Comparison of ENCODE assay signal across 8 cellular contexts in genomic region chr17:18966831-18967624, GRCh38. TPM values are rescaled to one million over a fixed set of nuclear protein-coding genes. Genes with fewer than 3 reads are reported as not detected.
DNase-seq lines count a peak whose midpoint lies in the region; ATAC-seq and TF ChIP-seq lines count a peak whose summit lies in the region.

No MANE protein-coding gene starts in this region.

- no peak overlapping the region for H3K4me2 ChIP-seq in mesendoderm (ENCODE audit: low read length)

- peak overlapping the region; percentile 17 for H3K27ac ChIP-seq in mesendoderm (ENCODE audit: low read depth, low read length)

- no peak overlapping the region for H3K56ac ChIP-seq in mesendoderm (ENCODE audit: low read length)

- no CpG with 5 or more reads among the region's 19 CpGs for WGBS in mesendoderm (ENCODE audit: extremely low coverage, insufficient coverage, low lambda C conversion rate)

- H3K36me3 ChIP-seq in mesendoderm (ENCODE audit: control insufficient read depth, insufficient read depth, low read length) = peaks cover 3% of the 10 kb centered on the region
- H3K36me3 ChIP-seq in BE2C = no peaks in the 10 kb centered on the region

- no peak overlapping the region for H2BK120ac ChIP-seq in mesendoderm (ENCODE audit: low read depth, low read length)

- peak; percentile 80 for DNase-seq in DMS 273 treated with DMSO at 0.1 percent for 48 hours (lab: John Stamatoyannopoulos, UW)
- DNase-seq in NCI-H1105 treated with DMSO at 0.1 percent for 48 hours (lab: John Stamatoyannopoulos, UW) = peak; percentile 35
- peak; percentile 78 for DNase-seq in ecto neural progenitor cell (ENCODE audit: low spot score)
- peak; percentile 37 for DNase-seq in mesendoderm
- DNase-seq in BE2C = no peak
- no peak for DNase-seq in stimulated activated CD4-positive, alpha-beta T cell treated with anti-CD3 and anti-CD28 coated beads, Interleukin-4, amount 100 ng/mL, for 24 hours

- H3K23ac ChIP-seq in mesendoderm (ENCODE audit: low read length) = no peak overlapping the region

- H3K79me1 ChIP-seq in mesendoderm (ENCODE audit: low read length) = no peaks in the 10 kb centered on the region

- no peak overlapping the region for H2BK5ac ChIP-seq in mesendoderm (ENCODE audit: low read length)

- H3K9me3 ChIP-seq in BE2C = no peaks in the 10 kb centered on the region

- no peak for ATAC-seq in GM18520 (IDR thresholded peaks at IDR 0.05; ENCODE audit: unreplicated experiment)
- ATAC-seq in HG02970 (IDR thresholded peaks at IDR 0.05; ENCODE audit: low FRiP score, unreplicated experiment) = no peak

- no peak overlapping the region for H4K8ac ChIP-seq in mesendoderm (ENCODE audit: low read depth, low read length)

- H3K9ac ChIP-seq in mesendoderm (ENCODE audit: low read length) = no peak overlapping the region

- no peak overlapping the region for H3K18ac ChIP-seq in mesendoderm (ENCODE audit: low read length)

- no peak overlapping the region for H2BK15ac ChIP-seq in mesendoderm (replicated peaks; ENCODE audit: low read depth)

- no peak overlapping the region for H4K5ac ChIP-seq in mesendoderm (ENCODE audit: low read length)

- no peak overlapping the region for H3K4ac ChIP-seq in mesendoderm (ENCODE audit: low read depth, low read length)

- H3K4me3 ChIP-seq in mesendoderm (ENCODE audit: low read length) = no peak overlapping the region
- no peak overlapping the region for H3K4me3 ChIP-seq in BE2C (ENCODE audit: low read depth, low read length)

- TF ChIP-seq CTCF in BE2C (IDR thresholded peaks at IDR 0.05; ENCODE audit: low read depth, low read length) = no peak

- no peaks in the 10 kb centered on the region for H3K79me2 ChIP-seq in mesendoderm (ENCODE audit: control insufficient read depth, insufficient read depth, low read length)

- H2AK5ac ChIP-seq in mesendoderm (ENCODE audit: low read length) = no peak overlapping the region

- H3K4me1 ChIP-seq in mesendoderm (ENCODE audit: control insufficient read depth, low read depth, low read length) (peaks cover 4% of the 10 kb centered on the region), BE2C (no peaks in the 10 kb centered on the region)

- no peaks in the 10 kb centered on the region for H3K27me3 ChIP-seq in mesendoderm (ENCODE audit: insufficient read depth, low read length, poor library complexity)
- no peaks in the 10 kb centered on the region for H3K27me3 ChIP-seq in BE2C

RNA-seq across cellular contexts. Expression of gene SLC5A10, which starts 15.1 kb away (rescaled TPM):
- 0.04 TPM for polyA plus RNA-seq in mesendoderm (2013, experiment 1 of 2)
- polyA plus RNA-seq in mesendoderm (2013, experiment 2 of 2) = 0.04 TPM
- polyA plus RNA-seq in BE2C (2012; ENCODE audit: insufficient read depth, insufficient read length, low read depth) = not detected

RNA-seq across cellular contexts. Expression of gene FAM83G, which starts 37.5 kb away (rescaled TPM):
- 14.3 TPM for polyA plus RNA-seq in mesendoderm (2013, experiment 1 of 2)
- polyA plus RNA-seq in mesendoderm (2013, experiment 2 of 2) = 14.2 TPM
- polyA plus RNA-seq in BE2C (2012; ENCODE audit: insufficient read depth, insufficient read length, low read depth) = 0.15 TPM

Comparison
In these comparisons a context has a peak if more than half of its experiments do, and no peak if none do; other contexts are left out.
1. DNase-seq: peak in DMS 273 treated with DMSO at 0.1 percent for 48 hours (single experiment), NCI-H1105 treated with DMSO at 0.1 percent for 48 hours (single experiment), ecto neural progenitor cell (single experiment) and mesendoderm (single experiment); none in BE2C (single experiment) and stimulated activated CD4-positive, alpha-beta T cell treated with anti-CD3 and anti-CD28 coated beads, Interleukin-4, amount 100 ng/mL, for 24 hours (single experiment).